Comparison of ENCODE assay signal across 7 cellular contexts in genomic region chr4:172895699-172896098, GRCh38.
"Had no signal": no experiment of that assay in that cellular context is flagged by ENCODE, and none has a peak within 500 bp of the region (broad histone marks: within the 10 kb centered on the region; RNA-seq: fewer than 3 reads in every experiment).

No MANE protein-coding gene starts in this region.

- H2AFZ ChIP-seq: GM23248 had no signal

- H3K4me3 ChIP-seq: GM23248, HAP-1 had no signal

- DNase-seq: GM23248, GOT3, H7, HFFc6, KG1 had no signal

- FAIRE-seq: HTR-8/SVneo had no signal

- H3K9me3 ChIP-seq: HAP-1 had no signal

- H3K9ac ChIP-seq: GM23248 had no signal

- H3K36me3 ChIP-seq: HAP-1 had no signal

- H3K4me1 ChIP-seq: HAP-1 had no signal

- H3K27ac ChIP-seq: GM23248 had no signal
